ENCODE assay signal across 8 cellular contexts in genomic region chr2:23387221-23387550, GRCh38.
DNase-seq lines count a peak whose midpoint lies in the region; ATAC-seq and TF ChIP-seq lines count a peak whose summit lies in the region.

No MANE protein-coding gene starts in this region.

- H3K27me3 Mint-ChIP-seq in stimulated activated memory B cell treated with anti-CD40 and anti-IgM and Interleukin-4, amounts not matched to agents 10 μg/mL and 1 μg/mL and 100 μg/mL, for 72 hours = peaks cover 28% of the 10 kb centered on the region

- H3K36me3 Mint-ChIP-seq in stimulated activated memory B cell treated with anti-CD40 and anti-IgM and Interleukin-4, amounts not matched to agents 10 μg/mL and 1 μg/mL and 100 μg/mL, for 72 hours = no peaks in the 10 kb centered on the region

- H3K4me1 Mint-ChIP-seq in stimulated activated memory B cell treated with anti-CD40 and anti-IgM and Interleukin-4, amounts not matched to agents 10 μg/mL and 1 μg/mL and 100 μg/mL, for 72 hours = peaks cover 26% of the 10 kb centered on the region

- peak overlapping the region; percentile 85 for H3K4me3 Mint-ChIP-seq in stimulated activated memory B cell treated with anti-CD40 and anti-IgM and Interleukin-4, amounts not matched to agents 10 μg/mL and 1 μg/mL and 100 μg/mL, for 72 hours

- no peak for ATAC-seq in stimulated activated memory B cell treated with anti-CD40 and anti-IgM and Interleukin-4, amounts not matched to agents 10 μg/mL and 1 μg/mL and 100 μg/mL, for 72 hours
- ATAC-seq in GM21447 (IDR thresholded peaks at IDR 0.05; ENCODE audit: unreplicated experiment) = no peak

- H3K9me3 Mint-ChIP-seq in stimulated activated memory B cell treated with anti-CD40 and anti-IgM and Interleukin-4, amounts not matched to agents 10 μg/mL and 1 μg/mL and 100 μg/mL, for 72 hours = no peaks in the 10 kb centered on the region

- DNase-seq in NCI-H146 treated with DMSO at 0.1 percent for 48 hours (lab: John Stamatoyannopoulos, UW; ENCODE audit: unreplicated experiment) = peak; percentile 27
- no peak for DNase-seq in NCI-H146 (lab: John Stamatoyannopoulos, UW)
- no peak for DNase-seq in glomerular visceral epithelial cell (ENCODE audit: extremely low spot score)
- no peak for DNase-seq in epidermal melanocyte (ENCODE audit: insufficient read length, low spot score)

- no peak overlapping the region for H3K27ac Mint-ChIP-seq in stimulated activated memory B cell treated with anti-CD40 and anti-IgM and Interleukin-4, amounts not matched to agents 10 μg/mL and 1 μg/mL and 100 μg/mL, for 72 hours

- no peak for TF ChIP-seq CTCF in WI38 (IDR thresholded peaks at IDR 0.05; ENCODE audit: low read depth, low read length)

- H3K4me3 ChIP-seq in WI38 (ENCODE audit: low read depth, low read length) (peak overlapping the region; percentile 83), iPS-11a (ENCODE audit: low read depth, low read length) (peak overlapping the region; percentile 60)
